Comparison of ENCODE assay signal across 10 cellular contexts in the genomic region with DNA sequence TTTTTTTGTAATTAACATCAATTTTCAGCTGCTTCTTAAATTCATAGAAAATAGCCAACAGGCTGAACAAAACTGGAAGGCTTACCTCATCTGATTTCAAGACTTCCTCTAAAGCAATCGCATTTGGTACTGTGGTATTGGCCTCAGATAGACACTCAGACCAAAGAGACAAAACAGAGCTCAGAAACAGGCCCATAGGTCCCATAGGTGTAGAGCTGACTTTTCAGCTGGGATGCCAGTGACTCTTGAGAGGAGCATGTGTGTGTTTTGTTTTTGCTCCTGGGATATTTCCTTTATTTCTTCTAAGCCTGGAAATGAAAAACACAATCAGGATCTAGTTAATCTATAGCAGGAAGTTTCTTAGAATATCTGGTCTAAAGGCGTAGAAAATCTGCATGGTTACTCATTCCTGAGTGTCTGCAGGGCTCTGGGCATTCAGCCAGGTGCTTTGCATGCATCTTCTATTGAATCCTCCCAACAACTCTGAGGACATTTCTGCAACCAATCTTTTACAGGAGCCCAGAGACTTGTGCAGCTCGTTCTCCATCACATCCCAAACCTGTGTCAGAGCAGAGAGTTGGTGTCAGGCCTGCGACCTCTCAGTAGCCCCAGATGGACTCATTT.
A peak's percentile ranks its signal among the peaks of the same experiment; 100 is the strongest.
DNase-seq lines count a peak whose midpoint lies in the region; ATAC-seq, FAIRE-seq and TF ChIP-seq lines count a peak whose summit lies in the region.
"Had no signal": no experiment of that assay in that cellular context is flagged by ENCODE, and none has a peak within 500 bp of the region (broad histone marks: within the 10 kb centered on the region; RNA-seq: fewer than 3 reads in every experiment).

No MANE protein-coding gene starts in this region.

- peak; percentile 43 for ATAC-seq in esophagus mucosa
- ATAC-seq in GM18505 (IDR thresholded peaks at IDR 0.05; ENCODE audit: unreplicated experiment) = no peak
- ATAC-seq in GM18519 (IDR thresholded peaks at IDR 0.05; ENCODE audit: low FRiP score, unreplicated experiment) = no peak

- no peak for FAIRE-seq in H54 (lab: Jason Lieb, UNC)

- TF ChIP-seq POLR2A in H54 (IDR thresholded peaks at IDR 0.05; ENCODE audit: low read depth, low read length) = no peak
- no peak for TF ChIP-seq POLR2A in GM18505 (IDR thresholded peaks at IDR 0.05; ENCODE audit: borderline replicate concordance, extremely low read depth, insufficient read depth, insufficient read length)

- peak; percentile 56 for DNase-seq in GM04504 (ENCODE audit: low read depth)
- DNase-seq in NCI-H526 treated with DMSO at 0.1 percent for 48 hours (lab: John Stamatoyannopoulos, UW) = peak; percentile 25
- peak; percentile 24 for DNase-seq in pulmonary artery endothelial cell (ENCODE audit: low read depth, low spot score)
- no peak for DNase-seq in H54 (ENCODE audit: insufficient read length, low spot score)
- DNase-seq: activated CD4-positive, alpha-beta T cell treated with anti-CD3 and anti-CD28 coated beads, Interleukin-2, amount 50 U/mL, for 4 hours; H9; NCI-H69 had no signal
